Comparison of ENCODE assay signal across 20 cellular contexts in the genomic region with DNA sequence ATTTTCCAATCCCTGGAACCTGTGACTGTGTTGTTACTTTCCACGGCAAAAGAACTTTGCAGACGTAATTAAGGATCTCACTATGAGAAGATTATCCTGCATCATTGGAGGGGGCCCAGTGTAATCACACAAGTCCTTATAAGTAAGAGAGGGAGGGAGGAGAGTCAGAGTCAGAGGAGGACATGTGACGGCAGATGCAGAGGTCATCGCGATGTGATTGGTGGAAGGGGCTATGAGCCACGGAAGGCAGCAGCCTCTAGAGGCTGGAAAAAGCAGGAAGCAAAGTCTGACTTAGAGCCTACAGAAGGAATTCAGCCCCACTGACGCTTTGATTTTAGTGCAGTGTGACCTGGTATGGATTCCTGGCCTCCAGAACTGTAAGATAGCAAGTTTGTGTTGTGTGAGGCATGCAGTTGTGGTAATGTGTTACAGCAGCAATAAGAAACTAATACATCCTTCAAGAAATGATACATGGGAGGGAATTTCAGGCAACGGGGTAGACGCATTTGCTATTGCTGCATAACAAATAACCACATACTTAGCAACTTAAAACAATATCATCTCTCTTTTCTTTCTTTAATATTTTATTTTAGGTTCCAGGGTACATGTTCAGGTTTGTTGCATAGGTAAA.
"Had no signal": no experiment of that assay in that cellular context is flagged by ENCODE, and none has a peak within 500 bp of the region (broad histone marks: within the 10 kb centered on the region; RNA-seq: fewer than 3 reads in every experiment).

No MANE protein-coding gene starts in this region.

- H3K9me3 ChIP-seq: esophagus squamous epithelium, right atrium auricular region, transverse colon had no signal

- H3K4me3 ChIP-seq: coronary artery, esophagus squamous epithelium, right atrium auricular region, transverse colon had no signal

- DNase-seq: activated CD4-positive, alpha-beta T cell treated with anti-CD3 and anti-CD28 coated beads, Interleukin-2, amount 10 ng/mL, durations not matched to agents 7 days and 5 days; activated CD4-positive, CD25-positive, alpha-beta regulatory T cell; activated CD8-positive, alpha-beta memory T cell treated with anti-CD3 and anti-CD28 coated beads for 24 hours; activated naive CD8-positive, alpha-beta T cell treated with anti-CD3 and anti-CD28 coated beads for 36 hours; effector CD4-positive, alpha-beta T cell; esophagus squamous epithelium; foreskin keratinocyte; glutamatergic neuron; hypothalamus; left ventricle myocardium superior; natural killer cell; nucleus accumbens; small intestine; stimulated activated CD4-positive, alpha-beta T cell treated with anti-CD3 and anti-CD28 coated beads, Interleukin-4, amount 100 ng/mL, for 4 hours; stimulated activated naive CD8-positive, alpha-beta T cell treated with anti-CD3 and anti-CD28 coated beads, Interleukin-15, Interleukin-2, amounts not matched to agents 100 U/mL and 50 U/mL, for 24 hours; T-helper 17 cell; transverse colon had no signal

- H3K27me3 ChIP-seq: esophagus squamous epithelium, foreskin keratinocyte, right atrium auricular region, transverse colon had no signal

- ATAC-seq: foreskin keratinocyte; left ventricle myocardium superior; natural killer cell; stimulated activated naive CD8-positive, alpha-beta T cell treated with anti-CD3 and anti-CD28 coated beads, Interleukin-15, Interleukin-2, amounts not matched to agents 100 U/mL and 50 U/mL, for 24 hours; T-helper 17 cell had no signal

- H3K36me3 ChIP-seq: esophagus squamous epithelium, right atrium auricular region, transverse colon had no signal

- FAIRE-seq: small intestine, TTC549 had no signal

- H3K4me1 ChIP-seq: esophagus squamous epithelium, right atrium auricular region had no signal

- H3K27ac ChIP-seq: coronary artery, esophagus squamous epithelium, foreskin keratinocyte, right atrium auricular region, transverse colon had no signal
